18 cellular contexts compared by ENCODE assay signal in genomic region chr5:150660108-150660831, GRCh38. TPM values are rescaled to one million over a fixed set of nuclear protein-coding genes. Genes with fewer than 3 reads are reported as not detected.
DNase-seq lines count a peak whose midpoint lies in the region; ATAC-seq and TF ChIP-seq lines count a peak whose summit lies in the region.
"Had no signal": no experiment of that assay in that cellular context is flagged by ENCODE, and none has a peak within 500 bp of the region (broad histone marks: within the 10 kb centered on the region; RNA-seq: fewer than 3 reads in every experiment).

No MANE protein-coding gene starts in this region.

- no peak for TF ChIP-seq POLR2A in uterus (IDR thresholded peaks at IDR 0.05)

- ATAC-seq in left ventricle myocardium superior: no peak

- H3K9me3 ChIP-seq in cardiac muscle cell (ENCODE audit: low read depth): no peaks in the 10 kb centered on the region
- no peaks in the 10 kb centered on the region for H3K9me3 ChIP-seq in right atrium auricular region
- no peaks in the 10 kb centered on the region for H3K9me3 ChIP-seq in uterus
- H3K9me3 ChIP-seq: thyroid gland had no signal

- H3K36me3 Mint-ChIP-seq in osteocyte (ENCODE audit: unreplicated experiment): no peaks in the 10 kb centered on the region
- no peaks in the 10 kb centered on the region for H3K36me3 Mint-ChIP-seq in progenitor cell of endocrine pancreas (ENCODE audit: insufficient read depth)
- H3K36me3 Mint-ChIP-seq: activated CD4-positive, alpha-beta memory T cell treated with anti-CD3 and anti-CD28 coated beads for 36 hours; naive B cell had no signal

- H3K4me3 ChIP-seq in cardiac muscle cell: no peak overlapping the region
- no peak overlapping the region for H3K4me3 ChIP-seq in right atrium auricular region
- H3K4me3 ChIP-seq in uterus: no peak overlapping the region
- H3K4me3 ChIP-seq: SK-N-MC, thyroid gland had no signal

- H3K27me3 ChIP-seq in cardiac muscle cell: no peaks in the 10 kb centered on the region
- H3K27me3 ChIP-seq in right atrium auricular region: no peaks in the 10 kb centered on the region
- H3K27me3 ChIP-seq in uterus: no peaks in the 10 kb centered on the region
- H3K27me3 ChIP-seq: thyroid gland had no signal

- peaks cover 23% of the 10 kb centered on the region for H3K4me1 Mint-ChIP-seq in osteocyte (ENCODE audit: unreplicated experiment)
- H3K4me1 Mint-ChIP-seq in progenitor cell of endocrine pancreas (ENCODE audit: low read depth): peaks cover 4% of the 10 kb centered on the region

- H3K27ac ChIP-seq in cardiac muscle cell: peak overlapping the region; percentile 45
- peak overlapping the region; percentile 31 to 96 for H3K27ac ChIP-seq in right atrium auricular region
- H3K27ac ChIP-seq in uterus: peak overlapping the region; percentile 38 to 45
- H3K27ac ChIP-seq: SK-N-MC, thyroid gland had no signal

- no peak for TF ChIP-seq CTCF in cardiac muscle cell (IDR thresholded peaks at IDR 0.05; ENCODE audit: low read depth, low read length)
- no peak for TF ChIP-seq CTCF in right atrium auricular region (IDR thresholded peaks at IDR 0.05)
- no peak for TF ChIP-seq CTCF in osteocyte (IDR thresholded peaks at IDR 0.05)
- TF ChIP-seq CTCF in uterus (IDR thresholded peaks at IDR 0.05): no peak
- TF ChIP-seq CTCF in progenitor cell of endocrine pancreas (IDR thresholded peaks at IDR 0.05; ENCODE audit: unreplicated experiment): no peak

- H3K27ac Mint-ChIP-seq in osteocyte (ENCODE audit: unreplicated experiment): peak overlapping the region; percentile 33
- H3K27ac Mint-ChIP-seq in progenitor cell of endocrine pancreas: no peak overlapping the region
- H3K27ac Mint-ChIP-seq: activated CD4-positive, alpha-beta memory T cell treated with anti-CD3 and anti-CD28 coated beads for 36 hours; CD4-positive, alpha-beta T cell; dendritic cell treated with granulocyte-macrophage colony-stimulating factor and Interleukin-4, amounts not matched to agents 40 ng/mL and 50 ng/mL, for 4 days; naive B cell had no signal

- H3K4me3 Mint-ChIP-seq in osteocyte (ENCODE audit: unreplicated experiment): no peak overlapping the region
- H3K4me3 Mint-ChIP-seq in progenitor cell of endocrine pancreas (ENCODE audit: low read depth): no peak overlapping the region
- H3K4me3 Mint-ChIP-seq: activated CD4-positive, alpha-beta memory T cell treated with anti-CD3 and anti-CD28 coated beads for 36 hours; CD4-positive, alpha-beta T cell; dendritic cell treated with granulocyte-macrophage colony-stimulating factor and Interleukin-4, amounts not matched to agents 40 ng/mL and 50 ng/mL, for 4 days; naive B cell had no signal

- peaks cover 14% of the 10 kb centered on the region for H3K27me3 Mint-ChIP-seq in osteocyte (ENCODE audit: unreplicated experiment)
- H3K27me3 Mint-ChIP-seq in progenitor cell of endocrine pancreas: peaks cover 22% of the 10 kb centered on the region

- H3K4me1 ChIP-seq in cardiac muscle cell (ENCODE audit: low read depth): peaks cover 19% of the 10 kb centered on the region
- peaks cover 0 to 49% of the 10 kb centered on the region in 2 donors for H3K4me1 ChIP-seq in right atrium auricular region
- H3K4me1 ChIP-seq in uterus: peaks cover 0 to 7% of the 10 kb centered on the region in 2 donors

- DNase-seq in cardiac muscle cell (ENCODE audit: low read depth in 1 of 2, low spot score in 1 of 2) (no peak), left ventricle myocardium superior (no peak), right atrium auricular region (ENCODE audit: low spot score) (peak; percentile 59), osteocyte (ENCODE audit: extremely low spot score, unreplicated experiment) (no peak), uterus (peak in 1 of 2 donors; percentile 23), NCI-H146 treated with DMSO at 0.1 percent for 48 hours (lab: John Stamatoyannopoulos, UW; ENCODE audit: unreplicated experiment) (no peak), progenitor cell of endocrine pancreas (ENCODE audit: low spot score, unreplicated experiment) (no peak)
- DNase-seq in activated T-cell treated with anti-CD3 and anti-CD28 coated beads, Interleukin-2, amount 50 U/mL, for 48 hours: no peak
- DNase-seq: activated CD4-positive, alpha-beta memory T cell treated with anti-CD3 and anti-CD28 coated beads for 36 hours; left colon; naive B cell; NCI-H1436 treated with DMSO at 0.1 percent for 48 hours; NCI-H510A treated with DMSO at 0.1 percent for 48 hours; OCI-M1; thyroid gland had no signal

- intact Hi-C loops in left ventricle myocardium superior (cut with micrococcal nuclease) (no loop called here), uterus (cut with DNase I; ENCODE audit: low total_unique reads) (loop anchor here (5.0 kb wide), 1 partner anchor 83 kb away; no protein-coding TSS in a partner anchor)

- H3K36me3 ChIP-seq in cardiac muscle cell (no peaks in the 10 kb centered on the region), right atrium auricular region (no peaks in the 10 kb centered on the region), uterus (no peaks in the 10 kb centered on the region)
- H3K36me3 ChIP-seq: thyroid gland had no signal

- H3K9me3 Mint-ChIP-seq in osteocyte (ENCODE audit: unreplicated experiment): no peaks in the 10 kb centered on the region
- H3K9me3 Mint-ChIP-seq in progenitor cell of endocrine pancreas (ENCODE audit: low read depth): no peaks in the 10 kb centered on the region
- H3K9me3 Mint-ChIP-seq: activated CD4-positive, alpha-beta memory T cell treated with anti-CD3 and anti-CD28 coated beads for 36 hours; CD4-positive, alpha-beta T cell; dendritic cell treated with granulocyte-macrophage colony-stimulating factor and Interleukin-4, amounts not matched to agents 40 ng/mL and 50 ng/mL, for 4 days had no signal

RNA-seq across cellular contexts. Expression of gene MYOZ3, which starts 0.8 kb away (rescaled TPM):
- total RNA-seq in cardiac muscle cell (2.1 and 6.8 TPM in 2 replicates), left ventricle myocardium superior (3.2 TPM), right atrium auricular region (1 to 10 TPM; 2.0 to 3.5 TPM), osteocyte (0.27 and 1.5 TPM in 2 replicates), uterus (10 to 100 TPM in 1 of 4 donors, 1 to 10 TPM in 2, not detected in 1; 3.2 to 69.1 (median 3.4) TPM), progenitor cell of endocrine pancreas (2.9 and 3.1 TPM in 2 replicates)
- polyA plus RNA-seq in cardiac muscle cell: 10.7 and 13.8 TPM in 2 replicates
- total RNA-seq: CD4-positive, alpha-beta T cell had no signal

RNA-seq across cellular contexts. Expression of gene SYNPO, which starts 19.8 kb away (rescaled TPM):
- 2.7 and 4.4 TPM in 2 replicates for total RNA-seq in cardiac muscle cell
- polyA plus RNA-seq in cardiac muscle cell: 0.94 and 1.1 TPM in 2 replicates
- total RNA-seq in left ventricle myocardium superior: 675 TPM
- 100 to 1,000 TPM; 369 to 413 TPM for total RNA-seq in right atrium auricular region
- total RNA-seq in osteocyte: 17.8 and 18.4 TPM in 2 replicates
- total RNA-seq in uterus: 100 to 1,000 TPM in 1 of 4 donors, 10 to 100 TPM in 1, 1 to 10 TPM in 2; 3.6 to 146 (median 10.6) TPM
- 1.4 and 1.5 TPM in 2 replicates for total RNA-seq in progenitor cell of endocrine pancreas

RNA-seq across cellular contexts. Expression of gene RBM22, which starts 40.6 kb away (rescaled TPM):
- total RNA-seq in cardiac muscle cell (33.2 and 39.0 TPM in 2 replicates), left ventricle myocardium superior (28.9 TPM), right atrium auricular region (10 to 100 TPM; 26.0 to 29.5 TPM), osteocyte (41.6 and 43.6 TPM in 2 replicates), uterus (10 to 100 TPM; 38.2 to 58.4 (median 43.2) TPM), progenitor cell of endocrine pancreas (58.1 and 59.1 TPM in 2 replicates)
- polyA plus RNA-seq in cardiac muscle cell: 33.0 and 47.1 TPM in 2 replicates
